Comparison of ENCODE assay signal across 8 cellular contexts in the genomic region with DNA sequence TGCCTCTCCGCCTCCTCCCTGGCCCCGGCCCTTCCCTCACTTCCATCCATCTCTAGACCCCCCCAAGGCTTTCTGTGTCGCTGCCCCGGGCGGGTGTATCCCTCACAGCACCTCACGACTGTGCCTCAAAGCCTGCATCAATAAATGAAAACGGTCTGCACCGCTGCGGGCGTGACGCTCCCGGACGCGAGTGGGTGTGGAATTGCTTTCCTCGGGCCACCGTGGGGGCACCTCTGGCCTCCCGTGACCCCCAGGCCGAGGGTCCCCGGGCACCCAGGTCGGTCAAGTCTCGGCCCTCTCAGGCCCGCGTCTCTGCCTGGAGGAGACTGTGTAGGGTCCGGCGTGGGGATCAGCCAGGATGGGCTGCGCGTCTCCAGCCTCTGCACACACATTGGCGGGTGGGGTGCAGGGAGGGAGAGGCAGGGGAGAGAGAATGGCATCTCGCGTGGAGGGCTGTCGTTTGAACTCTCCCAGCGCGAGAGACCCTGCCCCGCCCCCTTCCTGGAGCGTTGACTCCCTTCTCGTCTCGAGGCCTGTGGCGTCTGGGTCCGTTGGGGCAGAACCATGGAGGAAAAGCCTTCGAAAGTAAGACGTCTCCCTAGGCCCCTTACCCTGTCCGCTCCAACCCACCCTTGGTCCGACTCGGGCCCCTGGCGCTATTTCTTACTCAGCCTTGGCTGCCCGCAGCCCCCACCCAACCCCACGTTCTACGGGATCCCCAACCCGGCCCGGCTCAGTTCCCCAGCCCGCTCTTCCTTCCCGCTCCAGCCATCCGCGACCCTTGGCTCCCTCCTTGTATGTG. TPM values are rescaled to one million over a fixed set of nuclear protein-coding genes. Genes with fewer than 3 reads are reported as not detected.
DNase-seq lines count a peak whose midpoint lies in the region; ATAC-seq and TF ChIP-seq lines count a peak whose summit lies in the region.

A gene with protein sequence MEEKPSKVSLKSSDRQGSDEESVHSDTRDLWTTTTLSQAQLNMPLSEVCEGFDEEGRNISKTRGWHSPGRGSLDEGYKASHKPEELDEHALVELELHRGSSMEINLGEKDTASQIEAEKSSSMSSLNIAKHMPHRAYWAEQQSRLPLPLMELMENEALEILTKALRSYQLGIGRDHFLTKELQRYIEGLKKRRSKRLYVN (plus strand): TSS at position 512 of the 802 bp plus-strand sequence. CDS start 53 bp downstream, at position 565.

- POLR2A ChIA-PET in WTC11 (lab: Charles Lee), result interaction anchor here (1.1 to 1.6 kb wide), 5 partner anchors 7 to 73 kb away, joined by 3 to 11 read pairs (median 3); a partner anchor contains a TSS

- peak within 1 kb of the TSS in 4 of 10 donors; percentile 4 to 58 (median 31) for H3K27ac ChIP-seq in heart right ventricle

- peak within 1 kb of the TSS; percentile 37 for H3K4me3 ChIP-seq in H7 (ENCODE audit: insufficient read depth, low read depth, low read length)
- H3K4me3 ChIP-seq in heart right ventricle, result peak within 1 kb of the TSS; percentile 14 to 51 (median 48)
- H3K4me3 ChIP-seq in skeletal muscle cell (ENCODE audit: low read depth, low read length), result peak within 1 kb of the TSS; percentile 24

- peaks cover 70% of the 10 kb centered on the region for H3K27me3 Mint-ChIP-seq in WTC11 (ENCODE audit: low read depth)

- peaks cover 19% of the 10 kb centered on the region for H3K4me1 Mint-ChIP-seq in WTC11

- no peaks in the 10 kb centered on the region for H3K36me3 Mint-ChIP-seq in WTC11

- no peaks in the 10 kb centered on the region for H3K9me3 Mint-ChIP-seq in WTC11

- no peak for TF ChIP-seq CTCF in WTC11 (IDR thresholded peaks at IDR 0.05)
- TF ChIP-seq CTCF in heart right ventricle (IDR thresholded peaks at IDR 0.05), result no peak

- CTCF ChIA-PET in WTC11 (lab: Charles Lee), result interaction anchor here (0.6 to 5.6 kb wide), 37 partner anchors 10 to 1395 kb away, joined by 3 to 151 read pairs (median 7); a partner anchor contains a TSS

- H3K27ac Mint-ChIP-seq in WTC11, result no peak within 1 kb of the TSS

- intact Hi-C loops in heart right ventricle (cut with DNase I), result loop anchor here in 8 of 10 donors (2.0 to 5.0 kb wide), 6 partner anchors 27 to 98 kb away; a partner anchor contains a TSS

- H3K36me3 ChIP-seq in H7 (replicated peaks; ENCODE audit: control insufficient read depth, insufficient read depth, low read length) (no peaks in the 10 kb centered on the region), heart right ventricle (no peaks in the 10 kb centered on the region)

- peaks cover 14 to 41% (median 37%) of the 10 kb centered on the region in 9 donors for H3K4me1 ChIP-seq in heart right ventricle

- no peaks in the 10 kb centered on the region for H3K9me3 ChIP-seq in heart right ventricle

- DNase-seq in H7 (peak; percentile 88), WTC11 (ENCODE audit: low spot score) (peak; percentile 36), heart right ventricle (no peak), skeletal muscle cell (ENCODE audit: low read depth) (no peak), GOT3 (lab: John Stamatoyannopoulos, UW) (no peak)
- DNase-seq in stimulated activated CD4-positive, alpha-beta T cell treated with anti-CD3 and anti-CD28 coated beads, Interleukin-2, amount 100 ng/mL, for 48 hours, result no peak

- 10 to 12% methylated on average over 54 of the region's 54 CpGs for WGBS in heart right ventricle, 2 donors

- peak within 1 kb of the TSS; percentile 82 for H3K4me3 Mint-ChIP-seq in WTC11

- H3K27me3 ChIP-seq in H7 (ENCODE audit: control insufficient read depth, insufficient read depth, low read length) (peaks cover 60% of the 10 kb centered on the region), heart right ventricle (peaks cover 6 to 70% (median 65%) of the 10 kb centered on the region in 7 donors)

- ATAC-seq in WTC11 (peak; percentile 4), heart right ventricle (no peak), HG03139 (IDR thresholded peaks at IDR 0.05; ENCODE audit: unreplicated experiment) (no peak), GM21528 (IDR thresholded peaks at IDR 0.05; ENCODE audit: low FRiP score, unreplicated experiment) (no peak)

TF ChIP-seq in WTC11, 78 proteins besides CTCF, POLR2A, EP300 and RAD21 (continues in another document):
- TF ChIP-seq GTF2I (CRISPR knock-in tag; conservative IDR thresholded peaks at IDR 0.05) (no peak), NFE2L1 (CRISPR knock-in tag; IDR thresholded peaks at IDR 0.05) (0 out of 2 replicates have a peak, but pooled peaks have one; percentile 36), ZNF671 (CRISPR knock-in tag; IDR thresholded peaks at IDR 0.05) (no peak), ZNF423 (CRISPR knock-in tag; IDR thresholded peaks at IDR 0.05) (no peak), ZNF121 (CRISPR knock-in tag; IDR thresholded peaks at IDR 0.05) (no peak), ZNF317 (CRISPR knock-in tag; IDR thresholded peaks at IDR 0.05; ENCODE audit: borderline replicate concordance, low read depth) (no peak), GRHL2 (CRISPR knock-in tag; IDR thresholded peaks at IDR 0.05; ENCODE audit: insufficient replicate concordance, severe bottlenecking) (no peak)
- TF ChIP-seq, protein P1, sequence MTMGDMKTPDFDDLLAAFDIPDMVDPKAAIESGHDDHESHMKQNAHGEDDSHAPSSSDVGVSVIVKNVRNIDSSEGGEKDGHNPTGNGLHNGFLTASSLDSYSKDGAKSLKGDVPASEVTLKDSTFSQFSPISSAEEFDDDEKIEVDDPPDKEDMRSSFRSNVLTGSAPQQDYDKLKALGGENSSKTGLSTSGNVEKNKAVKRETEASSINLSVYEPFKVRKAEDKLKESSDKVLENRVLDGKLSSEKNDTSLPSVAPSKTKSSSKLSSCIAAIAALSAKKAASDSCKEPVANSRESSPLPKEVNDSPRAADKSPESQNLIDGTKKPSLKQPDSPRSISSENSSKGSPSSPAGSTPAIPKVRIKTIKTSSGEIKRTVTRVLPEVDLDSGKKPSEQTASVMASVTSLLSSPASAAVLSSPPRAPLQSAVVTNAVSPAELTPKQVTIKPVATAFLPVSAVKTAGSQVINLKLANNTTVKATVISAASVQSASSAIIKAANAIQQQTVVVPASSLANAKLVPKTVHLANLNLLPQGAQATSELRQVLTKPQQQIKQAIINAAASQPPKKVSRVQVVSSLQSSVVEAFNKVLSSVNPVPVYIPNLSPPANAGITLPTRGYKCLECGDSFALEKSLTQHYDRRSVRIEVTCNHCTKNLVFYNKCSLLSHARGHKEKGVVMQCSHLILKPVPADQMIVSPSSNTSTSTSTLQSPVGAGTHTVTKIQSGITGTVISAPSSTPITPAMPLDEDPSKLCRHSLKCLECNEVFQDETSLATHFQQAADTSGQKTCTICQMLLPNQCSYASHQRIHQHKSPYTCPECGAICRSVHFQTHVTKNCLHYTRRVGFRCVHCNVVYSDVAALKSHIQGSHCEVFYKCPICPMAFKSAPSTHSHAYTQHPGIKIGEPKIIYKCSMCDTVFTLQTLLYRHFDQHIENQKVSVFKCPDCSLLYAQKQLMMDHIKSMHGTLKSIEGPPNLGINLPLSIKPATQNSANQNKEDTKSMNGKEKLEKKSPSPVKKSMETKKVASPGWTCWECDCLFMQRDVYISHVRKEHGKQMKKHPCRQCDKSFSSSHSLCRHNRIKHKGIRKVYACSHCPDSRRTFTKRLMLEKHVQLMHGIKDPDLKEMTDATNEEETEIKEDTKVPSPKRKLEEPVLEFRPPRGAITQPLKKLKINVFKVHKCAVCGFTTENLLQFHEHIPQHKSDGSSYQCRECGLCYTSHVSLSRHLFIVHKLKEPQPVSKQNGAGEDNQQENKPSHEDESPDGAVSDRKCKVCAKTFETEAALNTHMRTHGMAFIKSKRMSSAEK (CRISPR knock-in tag; IDR thresholded peaks at IDR 0.05; ENCODE audit: borderline replicate concordance), result no peak
- TF ChIP-seq, protein P2, sequence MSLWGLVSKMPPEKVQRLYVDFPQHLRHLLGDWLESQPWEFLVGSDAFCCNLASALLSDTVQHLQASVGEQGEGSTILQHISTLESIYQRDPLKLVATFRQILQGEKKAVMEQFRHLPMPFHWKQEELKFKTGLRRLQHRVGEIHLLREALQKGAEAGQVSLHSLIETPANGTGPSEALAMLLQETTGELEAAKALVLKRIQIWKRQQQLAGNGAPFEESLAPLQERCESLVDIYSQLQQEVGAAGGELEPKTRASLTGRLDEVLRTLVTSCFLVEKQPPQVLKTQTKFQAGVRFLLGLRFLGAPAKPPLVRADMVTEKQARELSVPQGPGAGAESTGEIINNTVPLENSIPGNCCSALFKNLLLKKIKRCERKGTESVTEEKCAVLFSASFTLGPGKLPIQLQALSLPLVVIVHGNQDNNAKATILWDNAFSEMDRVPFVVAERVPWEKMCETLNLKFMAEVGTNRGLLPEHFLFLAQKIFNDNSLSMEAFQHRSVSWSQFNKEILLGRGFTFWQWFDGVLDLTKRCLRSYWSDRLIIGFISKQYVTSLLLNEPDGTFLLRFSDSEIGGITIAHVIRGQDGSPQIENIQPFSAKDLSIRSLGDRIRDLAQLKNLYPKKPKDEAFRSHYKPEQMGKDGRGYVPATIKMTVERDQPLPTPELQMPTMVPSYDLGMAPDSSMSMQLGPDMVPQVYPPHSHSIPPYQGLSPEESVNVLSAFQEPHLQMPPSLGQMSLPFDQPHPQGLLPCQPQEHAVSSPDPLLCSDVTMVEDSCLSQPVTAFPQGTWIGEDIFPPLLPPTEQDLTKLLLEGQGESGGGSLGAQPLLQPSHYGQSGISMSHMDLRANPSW (CRISPR knock-in tag; conservative IDR thresholded peaks at IDR 0.05; ENCODE audit: low read depth), result no peak
- TF ChIP-seq, protein P3, sequence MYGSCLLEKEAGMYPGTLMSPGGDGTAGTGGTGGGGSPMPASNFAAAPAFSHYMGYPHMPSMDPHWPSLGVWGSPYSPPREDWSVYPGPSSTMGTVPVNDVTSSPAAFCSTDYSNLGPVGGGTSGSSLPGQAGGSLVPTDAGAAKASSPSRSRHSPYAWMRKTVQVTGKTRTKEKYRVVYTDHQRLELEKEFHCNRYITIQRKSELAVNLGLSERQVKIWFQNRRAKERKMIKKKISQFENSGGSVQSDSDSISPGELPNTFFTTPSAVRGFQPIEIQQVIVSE (CRISPR knock-in tag; IDR thresholded peaks at IDR 0.05; ENCODE audit: borderline replicate concordance), result no peak

RNA-seq across cellular contexts. Expression of the gene that starts here (rescaled TPM):
- total RNA-seq in H7 (2014; rRNA removed; shearing (Covaris generic)), result 0.38 and 1.00 TPM in 2 replicates
- total RNA-seq in WTC11 (2021), result 1.1 to 2.5 TPM (median 2.0 TPM) in 3 replicates
- not detected for total RNA-seq in heart right ventricle
- under 1 TPM in 1 of 2 donors, not detected in 1; 0.10 TPM for polyA plus RNA-seq in heart right ventricle

Comparison
In these comparisons a context has a peak if more than half of its experiments do, and no peak if none do; other contexts are left out.
1. Peak in DNase-seq and H3K4me3 ChIP-seq in H7; RNA of the gene not detected or under 1 TPM.